In genomic region chr16:67517661-67518423, GRCh38 we compare ENCODE assay signal across 13 cellular contexts. TPM values are rescaled to one million over a fixed set of nuclear protein-coding genes. Genes with fewer than 3 reads are reported as not detected.
DNase-seq lines count a peak whose midpoint lies in the region; ATAC-seq, FAIRE-seq and TF ChIP-seq lines count a peak whose summit lies in the region.
"Had no signal": no experiment of that assay in that cellular context is flagged by ENCODE, and none has a peak within 500 bp of the region (broad histone marks: within the 10 kb centered on the region; RNA-seq: fewer than 3 reads in every experiment).

No MANE protein-coding gene starts in this region.

- peak; percentile 95 for DNase-seq in RCC 7860 (ENCODE audit: low spot score)
- DNase-seq in spleen: peak; percentile 88
- DNase-seq in CD4-positive, alpha-beta memory T cell: no peak
- DNase-seq in activated T-cell treated with anti-CD3 and anti-CD28 coated beads, Interleukin-2, amount 50 U/mL, for 1 hour: no peak
- no peak for DNase-seq in WTC11 (ENCODE audit: low spot score)
- DNase-seq: MG63; natural killer cell; NCI-H526 treated with DMSO at 0.1 percent for 48 hours; stimulated activated naive CD8-positive, alpha-beta T cell treated with anti-CD3 and anti-CD28 coated beads, Interleukin-15, amount 100 ng/mL, for 72 hours had no signal

- peak overlapping the region; percentile 57 to 93 (median 82) for H3K27ac ChIP-seq in spleen
- no peak overlapping the region for H3K27ac ChIP-seq in CD4-positive, alpha-beta memory T cell (ENCODE audit: low read depth, low read length)

- H3K27me3 ChIP-seq in spleen (replicated peaks in 1 of 7): no peaks in the 10 kb centered on the region
- no peaks in the 10 kb centered on the region for H3K27me3 ChIP-seq in CD4-positive, alpha-beta memory T cell (ENCODE audit: insufficient read depth, low read length)
- H3K27me3 ChIP-seq: MG63 had no signal

- H3K4me3 Mint-ChIP-seq in CD4-positive, alpha-beta memory T cell: no peak overlapping the region
- no peak overlapping the region for H3K4me3 Mint-ChIP-seq in WTC11

- no peaks in the 10 kb centered on the region for H3K27me3 Mint-ChIP-seq in CD4-positive, alpha-beta memory T cell
- H3K27me3 Mint-ChIP-seq in WTC11 (ENCODE audit: low read depth): peaks cover 63% of the 10 kb centered on the region
- H3K27me3 Mint-ChIP-seq: stimulated activated naive CD8-positive, alpha-beta T cell treated with anti-CD3 and anti-CD28 coated beads, Interleukin-15, amount 100 ng/mL, for 72 hours had no signal

- peak overlapping the region in 6 of 8 donors; percentile 5 to 64 (median 33) for H3K4me3 ChIP-seq in spleen
- H3K4me3 ChIP-seq in CD4-positive, alpha-beta memory T cell (ENCODE audit: low read length in 2 of 2): no peak overlapping the region
- H3K4me3 ChIP-seq: MG63 had no signal

- no peak for TF ChIP-seq CTCF in spleen (IDR thresholded peaks at IDR 0.05 in 8 of 11, conservative IDR thresholded peaks at IDR 0.05 in 3 of 11)
- TF ChIP-seq CTCF in WTC11 (IDR thresholded peaks at IDR 0.05): no peak

- CTCF ChIA-PET in CD4-positive, alpha-beta memory T cell (lab: Charles Lee; ENCODE audit: partially characterized antibody): interaction anchor here (0.8 to 18.1 kb wide), 8 partner anchors 15 to 299 kb away, joined by 3 to 712 read pairs (median 4); partner anchors contain the start of genes AGRP, ATP6V0D1 and CARMIL2
- CTCF ChIA-PET in WTC11 (lab: Charles Lee): interaction anchor here (1.0 to 5.8 kb wide), 7 partner anchors 11 to 366 kb away, joined by 3 to 70 read pairs (median 4); partner anchors contain the start of gene ATP6V0D1

- ATAC-seq in GM18867 (IDR thresholded peaks at IDR 0.05; ENCODE audit: unreplicated experiment) (peak; percentile 48), GM21825 (IDR thresholded peaks at IDR 0.05; ENCODE audit: unreplicated experiment) (peak; percentile 35), WTC11 (no peak)
- ATAC-seq: natural killer cell; stimulated activated naive CD8-positive, alpha-beta T cell treated with anti-CD3 and anti-CD28 coated beads, Interleukin-15, amount 100 ng/mL, for 72 hours had no signal

- H3K9me3 Mint-ChIP-seq in CD4-positive, alpha-beta memory T cell: no peaks in the 10 kb centered on the region
- H3K9me3 Mint-ChIP-seq in WTC11: no peaks in the 10 kb centered on the region
- H3K9me3 Mint-ChIP-seq: natural killer cell; stimulated activated naive CD8-positive, alpha-beta T cell treated with anti-CD3 and anti-CD28 coated beads, Interleukin-15, amount 100 ng/mL, for 72 hours had no signal

- 55 to 68% (median 62%) methylated on average over 9 to 11 of the region's 11 CpGs for WGBS in spleen, 5 donors

- peaks cover 13 to 17% (median 14%) of the 10 kb centered on the region in 4 donors for H3K4me1 Mint-ChIP-seq in CD4-positive, alpha-beta memory T cell
- H3K4me1 Mint-ChIP-seq in WTC11: no peaks in the 10 kb centered on the region

- no peak for TF ChIP-seq POLR2A in spleen (IDR thresholded peaks at IDR 0.05)

- no peaks in the 10 kb centered on the region for H3K36me3 ChIP-seq in spleen
- no peaks in the 10 kb centered on the region for H3K36me3 ChIP-seq in CD4-positive, alpha-beta memory T cell (ENCODE audit: insufficient read depth, low read length)
- H3K36me3 ChIP-seq: MG63 had no signal

- no peak overlapping the region for H3K27ac Mint-ChIP-seq in CD4-positive, alpha-beta memory T cell
- H3K27ac Mint-ChIP-seq in WTC11: no peak overlapping the region

- intact Hi-C loops in spleen (cut with DNase I; ENCODE audit: low total_unique reads): no loop called here
- intact Hi-C loops in CD4-positive, alpha-beta memory T cell (cut with micrococcal nuclease): no loop called here

- no peaks in the 10 kb centered on the region for H3K9me3 ChIP-seq in spleen
- no peaks in the 10 kb centered on the region for H3K9me3 ChIP-seq in CD4-positive, alpha-beta memory T cell (ENCODE audit: control insufficient read depth in 1 of 2, low read length in 2 of 2)
- H3K9me3 ChIP-seq: MG63 had no signal

- H3K36me3 Mint-ChIP-seq in CD4-positive, alpha-beta memory T cell: no peaks in the 10 kb centered on the region
- no peaks in the 10 kb centered on the region for H3K36me3 Mint-ChIP-seq in WTC11
- H3K36me3 Mint-ChIP-seq: natural killer cell had no signal

- POLR2A ChIA-PET in CD4-positive, alpha-beta memory T cell (lab: Charles Lee; ENCODE audit: partially characterized antibody): interaction anchor here (1.2 kb wide), 1 partner anchor 37 kb away, joined by 3 read pairs; the partner anchor contains the start of gene ATP6V0D1
- POLR2A ChIA-PET in WTC11 (lab: Charles Lee): no interaction called here

- peaks cover 21 to 98% (median 72%) of the 10 kb centered on the region in 6 donors for H3K4me1 ChIP-seq in spleen
- peaks cover 13% of the 10 kb centered on the region for H3K4me1 ChIP-seq in CD4-positive, alpha-beta memory T cell (ENCODE audit: insufficient read depth, low read length)

- peak; percentile 84 for FAIRE-seq in RCC 7860 (lab: Jason Lieb, UNC)

TF ChIP-seq in WTC11, 78 proteins besides CTCF, POLR2A, EP300 and RAD21:
- no peak for TF ChIP-seq ZNF416 (CRISPR knock-in tag; IDR thresholded peaks at IDR 0.05)

RNA-seq across cellular contexts. Expression of gene RIPOR1, which starts 10.8 kb away (rescaled TPM):
- total RNA-seq in spleen (100 to 1,000 TPM; 114 to 242 (median 188) TPM), WTC11 (2021) (14.9 to 15.9 TPM (median 15.5 TPM) in 3 replicates)
- 10 to 100 TPM; 29.9 to 84.7 (median 69.9) TPM for polyA plus RNA-seq in spleen
- 10 to 100 TPM; 46.8 to 53.8 TPM for total RNA-seq in CD4-positive, alpha-beta memory T cell
- polyA plus RNA-seq in CD4-positive, alpha-beta memory T cell: 1 to 10 TPM in 1 of 2 donors, under 1 TPM in 1; 0.75 to 7.1 TPM

RNA-seq across cellular contexts. Expression of gene AGRP, which starts 34.5 kb away (rescaled TPM):
- under 1 TPM in 1 of 7 donors, not detected in 6; 0.91 TPM for total RNA-seq in spleen
- polyA plus RNA-seq in spleen: under 1 TPM; 0.15 to 0.30 (median 0.22) TPM
- not detected for total RNA-seq in CD4-positive, alpha-beta memory T cell
- not detected for polyA plus RNA-seq in CD4-positive, alpha-beta memory T cell
- not detected in 3 replicates for total RNA-seq in WTC11 (2021)
- total RNA-seq: epithelial cell of proximal tubule; T-helper 1 cell treated with Interleukin-12 subunit alpha and Interleukin-12 subunit beta and Interleukin-4 antibody, amounts not matched to agents 30 ng/mL and 1 ng/mL, for 36 hours had no signal

RNA-seq across cellular contexts. Expression of gene ATP6V0D1, which starts 36.9 kb away (rescaled TPM):
- total RNA-seq in spleen (100 to 1,000 TPM in 5 of 7 donors, 10 to 100 TPM in 2; 97.5 to 133 (median 114) TPM), WTC11 (2021) (32.5 to 44.1 TPM (median 33.8 TPM) in 3 replicates)
- polyA plus RNA-seq in spleen: 10 to 100 TPM; 37.3 to 68.6 (median 40.1) TPM
- 10 to 100 TPM; 42.8 to 49.0 TPM for total RNA-seq in CD4-positive, alpha-beta memory T cell
- 100 to 1,000 TPM in 1 of 2 donors, 10 to 100 TPM in 1; 92.8 to 133 TPM for polyA plus RNA-seq in CD4-positive, alpha-beta memory T cell

RNA-seq across cellular contexts. Expression of gene CTCF, which starts 44.5 kb away (rescaled TPM):
- total RNA-seq in spleen (10 to 100 TPM; 47.6 to 67.7 (median 50.8) TPM), WTC11 (2021) (55.4 to 60.6 TPM (median 57.7 TPM) in 3 replicates)
- polyA plus RNA-seq in spleen: 10 to 100 TPM; 24.4 to 36.7 (median 25.6) TPM
- 10 to 100 TPM; 69.8 to 72.5 TPM for total RNA-seq in CD4-positive, alpha-beta memory T cell
- polyA plus RNA-seq in CD4-positive, alpha-beta memory T cell: 10 to 100 TPM; 26.5 to 85.7 TPM

Comparison
In these comparisons a context has a peak if more than half of its experiments do, and no peak if none do; other contexts are left out.
1. DNase-seq: peak in RCC 7860 (single experiment) and spleen (single experiment); none in CD4-positive, alpha-beta memory T cell (0 of 5), activated T-cell treated with anti-CD3 and anti-CD28 coated beads, Interleukin-2, amount 50 U/mL, for 1 hour (single experiment) and WTC11 (single experiment).
2. H3K4me3 ChIP-seq: peak in spleen (6 of 8); none in CD4-positive, alpha-beta memory T cell (0 of 2).